In genomic region chr9:108468364-108468763, GRCh38 we compare ENCODE assay signal across 7 cellular contexts.
DNase-seq lines count a peak whose midpoint lies in the region; ATAC-seq and TF ChIP-seq lines count a peak whose summit lies in the region.

No MANE protein-coding gene starts in this region.

- H3K9me3 ChIP-seq in Karpas-422 (ENCODE audit: low read length): no peaks in the 10 kb centered on the region
- H3K9me3 ChIP-seq in lung (ENCODE audit: control insufficient read depth in 2 of 2, insufficient read depth in 1 of 2, low read length in 1 of 2): no peaks in the 10 kb centered on the region

- peak; percentile 59 for ATAC-seq in GM19328 (IDR thresholded peaks at IDR 0.05; ENCODE audit: unreplicated experiment)
- ATAC-seq in activated naive CD8-positive, alpha-beta T cell treated with anti-CD3 and anti-CD28 coated beads, Interleukin-2, amount 50 U/mL, for 24 hours: no peak
- ATAC-seq in lung (ENCODE audit: insufficient read depth, low FRiP score): no peak

- H3K27me3 Mint-ChIP-seq in activated naive CD8-positive, alpha-beta T cell treated with anti-CD3 and anti-CD28 coated beads, Interleukin-2, amount 50 U/mL, for 24 hours: no peaks in the 10 kb centered on the region
- H3K27me3 Mint-ChIP-seq in T-helper 2 cell treated with Interferon-gamma antibody and Interleukin-4, amounts not matched to agents 5 μg/mL and 100 μg/mL, for 36 hours (ENCODE audit: low read depth): no peaks in the 10 kb centered on the region

- no peak overlapping the region for H3K9ac ChIP-seq in Karpas-422 (ENCODE audit: low read length)

- no peaks in the 10 kb centered on the region for H3K9me2 ChIP-seq in Karpas-422 (replicated peaks; ENCODE audit: insufficient read depth, low read length)

- no peaks in the 10 kb centered on the region for H4K20me1 ChIP-seq in Karpas-422 (ENCODE audit: insufficient read depth, low read depth, low read length)

- H3K4me3 Mint-ChIP-seq in activated naive CD8-positive, alpha-beta T cell treated with anti-CD3 and anti-CD28 coated beads, Interleukin-2, amount 50 U/mL, for 24 hours: no peak overlapping the region
- no peak overlapping the region for H3K4me3 Mint-ChIP-seq in T-helper 2 cell treated with Interferon-gamma antibody and Interleukin-4, amounts not matched to agents 5 μg/mL and 100 μg/mL, for 36 hours

- H3K4me1 ChIP-seq in Karpas-422 (ENCODE audit: low read length) (no peaks in the 10 kb centered on the region), lung (ENCODE audit: control insufficient read depth in 2 of 2, insufficient read depth in 2 of 2, low read length in 2 of 2) (peaks cover 0 to 5% of the 10 kb centered on the region in 2 donors)

- no peaks in the 10 kb centered on the region for H3K79me2 ChIP-seq in Karpas-422 (ENCODE audit: low read length)

- no peaks in the 10 kb centered on the region for H3K27me3 ChIP-seq in Karpas-422 (ENCODE audit: low read length)
- H3K27me3 ChIP-seq in lung (ENCODE audit: control insufficient read depth, insufficient read depth): no peaks in the 10 kb centered on the region

- WGBS in lung, 2 donors: 83 to 87% methylated on average over 4 of the region's 4 CpGs

- H3K36me3 ChIP-seq in Karpas-422 (ENCODE audit: insufficient read depth, low read length) (no peaks in the 10 kb centered on the region), lung (ENCODE audit: control insufficient read depth in 2 of 2, insufficient read depth in 2 of 2, low read length in 2 of 2) (no peaks in the 10 kb centered on the region)

- H3K9me3 Mint-ChIP-seq in activated naive CD8-positive, alpha-beta T cell treated with anti-CD3 and anti-CD28 coated beads, Interleukin-2, amount 50 U/mL, for 24 hours: peaks cover 12% of the 10 kb centered on the region
- no peaks in the 10 kb centered on the region for H3K9me3 Mint-ChIP-seq in T-helper 2 cell treated with Interferon-gamma antibody and Interleukin-4, amounts not matched to agents 5 μg/mL and 100 μg/mL, for 36 hours

- H3K4me2 ChIP-seq in Karpas-422 (ENCODE audit: low read depth, low read length, poor library complexity, severe bottlenecking): no peak overlapping the region

- H3K4me3 ChIP-seq in Karpas-422 (ENCODE audit: low read length) (no peak overlapping the region), lung (no peak overlapping the region)

- H3K4me1 Mint-ChIP-seq in activated naive CD8-positive, alpha-beta T cell treated with anti-CD3 and anti-CD28 coated beads, Interleukin-2, amount 50 U/mL, for 24 hours: no peaks in the 10 kb centered on the region
- no peaks in the 10 kb centered on the region for H3K4me1 Mint-ChIP-seq in T-helper 2 cell treated with Interferon-gamma antibody and Interleukin-4, amounts not matched to agents 5 μg/mL and 100 μg/mL, for 36 hours (ENCODE audit: low read depth)

- H2AFZ ChIP-seq in Karpas-422 (ENCODE audit: low read length): no peak overlapping the region

- DNase-seq in EH (ENCODE audit: low read depth) (peak; percentile 41), Karpas-422 (peak; percentile 84), lung (ENCODE audit: low spot score) (peak; percentile 54)
- DNase-seq in activated naive CD8-positive, alpha-beta T cell treated with anti-CD3 and anti-CD28 coated beads, Interleukin-2, amount 50 U/mL, for 24 hours: peak; percentile 32
- DNase-seq in T-helper 2 cell treated with Interferon-gamma antibody and Interleukin-4, amounts not matched to agents 5 μg/mL and 100 μg/mL, for 36 hours (ENCODE audit: low spot score): no peak
- DNase-seq in activated naive CD4-positive, alpha-beta T cell (lab: John Stamatoyannopoulos, UW): no peak

- no peak overlapping the region for H3K27ac ChIP-seq in Karpas-422 (ENCODE audit: low read length)
- H3K27ac ChIP-seq in lung (ENCODE audit: low read depth in 1 of 2, low read length in 1 of 2): no peak overlapping the region

- H3K27ac Mint-ChIP-seq in activated naive CD8-positive, alpha-beta T cell treated with anti-CD3 and anti-CD28 coated beads, Interleukin-2, amount 50 U/mL, for 24 hours: no peak overlapping the region
- H3K27ac Mint-ChIP-seq in T-helper 2 cell treated with Interferon-gamma antibody and Interleukin-4, amounts not matched to agents 5 μg/mL and 100 μg/mL, for 36 hours: no peak overlapping the region

- TF ChIP-seq CTCF in lung (IDR thresholded peaks at IDR 0.05; ENCODE audit: control extremely low read depth, extremely low read depth): no peak

- no peaks in the 10 kb centered on the region for H3K36me3 Mint-ChIP-seq in activated naive CD8-positive, alpha-beta T cell treated with anti-CD3 and anti-CD28 coated beads, Interleukin-2, amount 50 U/mL, for 24 hours (ENCODE audit: low read depth)
- no peaks in the 10 kb centered on the region for H3K36me3 Mint-ChIP-seq in T-helper 2 cell treated with Interferon-gamma antibody and Interleukin-4, amounts not matched to agents 5 μg/mL and 100 μg/mL, for 36 hours (ENCODE audit: low read depth)

Comparison
In these comparisons a context has a peak if more than half of its experiments do, and no peak if none do; other contexts are left out.
1. DNase-seq: peak in EH (single experiment), Karpas-422 (single experiment), activated naive CD8-positive, alpha-beta T cell treated with anti-CD3 and anti-CD28 coated beads, Interleukin-2, amount 50 U/mL, for 24 hours (single experiment) and lung (single experiment); none in T-helper 2 cell treated with Interferon-gamma antibody and Interleukin-4, amounts not matched to agents 5 μg/mL and 100 μg/mL, for 36 hours (single experiment) and activated naive CD4-positive, alpha-beta T cell (0 of 4).